Comparison of ENCODE assay signal across 26 cellular contexts in genomic region chr2:27596627-27597026, GRCh38. TPM values are rescaled to one million over a fixed set of nuclear protein-coding genes. Genes with fewer than 3 reads are reported as not detected.
DNase-seq lines count a peak whose midpoint lies in the region; ATAC-seq, FAIRE-seq and TF ChIP-seq lines count a peak whose summit lies in the region.
"Had no signal": no experiment of that assay in that cellular context is flagged by ENCODE, and none has a peak within 500 bp of the region (broad histone marks: within the 10 kb centered on the region; RNA-seq: fewer than 3 reads in every experiment).

No MANE protein-coding gene starts in this region.

- H3K4me1 ChIP-seq in suprapubic skin = no peaks in the 10 kb centered on the region
- H3K4me1 ChIP-seq: ascending aorta, psoas muscle had no signal

- no peak overlapping the region for H3K4me3 ChIP-seq in bronchial epithelial cell (ENCODE audit: low read depth, low read length)
- no peak overlapping the region for H3K4me3 ChIP-seq in suprapubic skin
- H3K4me3 ChIP-seq: ascending aorta, BLaER1, heart right ventricle, K562, psoas muscle had no signal

- no peak for DNase-seq in activated naive CD4-positive, alpha-beta T cell treated with anti-CD3 and anti-CD28 coated beads, Interleukin-2, amount 50 U/mL, for 72 hours (ENCODE audit: low spot score in 2 of 2)
- DNase-seq in HCEC 1CT (peak; percentile 50), bronchial epithelial cell (ENCODE audit: low read depth) (peak; percentile 61), suprapubic skin (ENCODE audit: low spot score in 2 of 2) (no peak), Ammon's horn (ENCODE audit: low spot score) (no peak)
- no peak for DNase-seq in naive thymus-derived CD8-positive, alpha-beta T cell
- DNase-seq in activated T-helper 2 cell treated with anti-CD3 and anti-CD28 coated beads, Interferon-gamma antibody, Interleukin-2, Interleukin-4, amounts not matched to agents 10 μg/mL and 5 μg/mL and 100 μg/mL, durations not matched to agents 14 hours and 24 hours and 36 hours (ENCODE audit: low spot score) = no peak
- DNase-seq: activated CD4-positive, alpha-beta T cell treated with anti-CD3 and anti-CD28 coated beads, Interleukin-2, amount 10 ng/mL, durations not matched to agents 24 days and 14 days; activated naive CD4-positive, alpha-beta T cell treated with anti-CD3 and anti-CD28 coated beads, Interleukin-2, amount 10 ng/mL, durations not matched to agents 7 days and 5 days; activated T-cell treated with anti-CD3 and anti-CD28 coated beads, Interleukin-2, amount 50 U/mL, for 48 hours; central memory CD4-positive, alpha-beta T cell; dermis blood vessel endothelial cell; heart right ventricle; MM.1S; NCI-H1436 treated with DMSO at 0.1 percent for 48 hours; NCI-H510A treated with DMSO at 0.1 percent for 48 hours; psoas muscle; small intestine; stimulated activated CD4-positive, alpha-beta T cell treated with anti-CD3 and anti-CD28 coated beads, Interleukin-1b, Interleukin-23, amount 100 ng/mL, for 48 hours had no signal

- intact Hi-C loops in activated T-helper 2 cell treated with anti-CD3 and anti-CD28 coated beads, Interferon-gamma antibody, Interleukin-2, Interleukin-4, amounts not matched to agents 10 μg/mL and 5 μg/mL and 100 μg/mL, durations not matched to agents 14 hours and 24 hours and 36 hours (cut with micrococcal nuclease) = no loop called here

- peaks cover 6% of the 10 kb centered on the region for H3K9me3 ChIP-seq in suprapubic skin

- H3K36me3 ChIP-seq in bronchial epithelial cell (ENCODE audit: control insufficient read depth, insufficient read depth, low read length) = peaks cover 2% of the 10 kb centered on the region
- peaks cover 24% of the 10 kb centered on the region for H3K36me3 ChIP-seq in suprapubic skin

- no peak for TF ChIP-seq POLR2A in suprapubic skin (IDR thresholded peaks at IDR 0.05)

- H3K36me3 Mint-ChIP-seq in activated naive CD4-positive, alpha-beta T cell treated with anti-CD3 and anti-CD28 coated beads, Interleukin-2, amount 50 U/mL, for 24 hours = peaks cover 39% of the 10 kb centered on the region
- peaks cover 33 to 40% of the 10 kb centered on the region in 2 donors for H3K36me3 Mint-ChIP-seq in activated naive CD4-positive, alpha-beta T cell treated with anti-CD3 and anti-CD28 coated beads, Interleukin-2, amount 50 U/mL, for 72 hours
- peaks cover 22 to 78% (median 65%) of the 10 kb centered on the region in 3 donors for H3K36me3 Mint-ChIP-seq in naive thymus-derived CD8-positive, alpha-beta T cell
- H3K36me3 Mint-ChIP-seq in activated T-helper 2 cell treated with anti-CD3 and anti-CD28 coated beads, Interferon-gamma antibody, Interleukin-2, Interleukin-4, amounts not matched to agents 10 μg/mL and 5 μg/mL and 100 μg/mL, durations not matched to agents 14 hours and 24 hours and 36 hours (ENCODE audit: low read depth) = peaks cover 81% of the 10 kb centered on the region

- TF ChIP-seq EP300 in suprapubic skin (IDR thresholded peaks at IDR 0.05) = no peak

- WGBS in suprapubic skin = 96% methylated on average over 1 of the region's 1 CpG

- POLR2A ChIA-PET in naive thymus-derived CD8-positive, alpha-beta T cell (lab: Charles Lee) = no interaction called here

- peaks cover 5% of the 10 kb centered on the region for H3K9me3 Mint-ChIP-seq in activated naive CD4-positive, alpha-beta T cell treated with anti-CD3 and anti-CD28 coated beads, Interleukin-2, amount 50 U/mL, for 24 hours
- H3K9me3 Mint-ChIP-seq in activated naive CD4-positive, alpha-beta T cell treated with anti-CD3 and anti-CD28 coated beads, Interleukin-2, amount 50 U/mL, for 72 hours = peaks cover 9 to 13% of the 10 kb centered on the region in 2 donors
- H3K9me3 Mint-ChIP-seq in naive thymus-derived CD8-positive, alpha-beta T cell = peaks cover 0 to 41% (median 9%) of the 10 kb centered on the region in 9 donors
- H3K9me3 Mint-ChIP-seq in activated T-helper 2 cell treated with anti-CD3 and anti-CD28 coated beads, Interferon-gamma antibody, Interleukin-2, Interleukin-4, amounts not matched to agents 10 μg/mL and 5 μg/mL and 100 μg/mL, durations not matched to agents 14 hours and 24 hours and 36 hours = peaks cover 35% of the 10 kb centered on the region
- H3K9me3 Mint-ChIP-seq: activated CD4-positive, alpha-beta T cell treated with anti-CD3 and anti-CD28 coated beads, Interleukin-2, amount 10 ng/mL, durations not matched to agents 24 days and 14 days had no signal

- H3K27me3 ChIP-seq in bronchial epithelial cell (ENCODE audit: control insufficient read depth, insufficient read depth, low read length) (no peaks in the 10 kb centered on the region), suprapubic skin (no peaks in the 10 kb centered on the region)
- H3K27me3 ChIP-seq: ascending aorta, BLaER1, heart right ventricle, neutrophil had no signal

- H3K4me1 Mint-ChIP-seq in activated naive CD4-positive, alpha-beta T cell treated with anti-CD3 and anti-CD28 coated beads, Interleukin-2, amount 50 U/mL, for 24 hours = peaks cover 44% of the 10 kb centered on the region
- H3K4me1 Mint-ChIP-seq in naive thymus-derived CD8-positive, alpha-beta T cell = peaks cover 19 to 47% (median 44%) of the 10 kb centered on the region in 4 donors
- H3K4me1 Mint-ChIP-seq in activated T-helper 2 cell treated with anti-CD3 and anti-CD28 coated beads, Interferon-gamma antibody, Interleukin-2, Interleukin-4, amounts not matched to agents 10 μg/mL and 5 μg/mL and 100 μg/mL, durations not matched to agents 14 hours and 24 hours and 36 hours (ENCODE audit: low read depth) = peaks cover 30% of the 10 kb centered on the region

- peak overlapping the region; percentile 12 for H3K27ac Mint-ChIP-seq in activated naive CD4-positive, alpha-beta T cell treated with anti-CD3 and anti-CD28 coated beads, Interleukin-2, amount 50 U/mL, for 24 hours
- H3K27ac Mint-ChIP-seq in activated naive CD4-positive, alpha-beta T cell treated with anti-CD3 and anti-CD28 coated beads, Interleukin-2, amount 50 U/mL, for 72 hours = peak overlapping the region in 1 of 2 donors; percentile 60
- peak overlapping the region in 7 of 10 donors; percentile 6 to 76 (median 59) for H3K27ac Mint-ChIP-seq in naive thymus-derived CD8-positive, alpha-beta T cell
- no peak overlapping the region for H3K27ac Mint-ChIP-seq in activated T-helper 2 cell treated with anti-CD3 and anti-CD28 coated beads, Interferon-gamma antibody, Interleukin-2, Interleukin-4, amounts not matched to agents 10 μg/mL and 5 μg/mL and 100 μg/mL, durations not matched to agents 14 hours and 24 hours and 36 hours
- H3K27ac Mint-ChIP-seq: activated CD4-positive, alpha-beta T cell treated with anti-CD3 and anti-CD28 coated beads, Interleukin-2, amount 10 ng/mL, durations not matched to agents 24 days and 14 days; activated naive CD4-positive, alpha-beta T cell treated with anti-CD3 and anti-CD28 coated beads, Interleukin-2, amount 10 ng/mL, durations not matched to agents 7 days and 5 days had no signal

- H3K27ac ChIP-seq in suprapubic skin = no peak overlapping the region
- H3K27ac ChIP-seq: ascending aorta, BLaER1, heart right ventricle, neutrophil, psoas muscle had no signal

- TF ChIP-seq CTCF in bronchial epithelial cell (IDR thresholded peaks at IDR 0.05; ENCODE audit: insufficient read depth, low read length, severe bottlenecking) (no peak), suprapubic skin (IDR thresholded peaks at IDR 0.05) (no peak)

- FAIRE-seq in bronchial epithelial cell (lab: Jason Lieb, UNC) = no peak
- FAIRE-seq: endothelial cell of umbilical vein, K562, RCC 7860, small intestine had no signal

- H3K4me3 Mint-ChIP-seq in activated naive CD4-positive, alpha-beta T cell treated with anti-CD3 and anti-CD28 coated beads, Interleukin-2, amount 50 U/mL, for 24 hours = no peak overlapping the region
- peak overlapping the region in 5 of 10 donors; percentile 4 to 70 (median 33) for H3K4me3 Mint-ChIP-seq in naive thymus-derived CD8-positive, alpha-beta T cell
- no peak overlapping the region for H3K4me3 Mint-ChIP-seq in activated T-helper 2 cell treated with anti-CD3 and anti-CD28 coated beads, Interferon-gamma antibody, Interleukin-2, Interleukin-4, amounts not matched to agents 10 μg/mL and 5 μg/mL and 100 μg/mL, durations not matched to agents 14 hours and 24 hours and 36 hours (ENCODE audit: low read depth)
- H3K4me3 Mint-ChIP-seq: activated CD4-positive, alpha-beta T cell treated with anti-CD3 and anti-CD28 coated beads, Interleukin-2, amount 10 ng/mL, durations not matched to agents 24 days and 14 days; activated naive CD4-positive, alpha-beta T cell treated with anti-CD3 and anti-CD28 coated beads, Interleukin-2, amount 10 ng/mL, durations not matched to agents 7 days and 5 days had no signal

- no peaks in the 10 kb centered on the region for H3K27me3 Mint-ChIP-seq in activated naive CD4-positive, alpha-beta T cell treated with anti-CD3 and anti-CD28 coated beads, Interleukin-2, amount 50 U/mL, for 24 hours
- H3K27me3 Mint-ChIP-seq in naive thymus-derived CD8-positive, alpha-beta T cell = no peaks in the 10 kb centered on the region
- no peaks in the 10 kb centered on the region for H3K27me3 Mint-ChIP-seq in activated T-helper 2 cell treated with anti-CD3 and anti-CD28 coated beads, Interferon-gamma antibody, Interleukin-2, Interleukin-4, amounts not matched to agents 10 μg/mL and 5 μg/mL and 100 μg/mL, durations not matched to agents 14 hours and 24 hours and 36 hours (ENCODE audit: low read depth)
- H3K27me3 Mint-ChIP-seq: activated CD4-positive, alpha-beta T cell treated with anti-CD3 and anti-CD28 coated beads, Interleukin-2, amount 10 ng/mL, durations not matched to agents 24 days and 14 days; activated naive CD4-positive, alpha-beta T cell treated with anti-CD3 and anti-CD28 coated beads, Interleukin-2, amount 10 ng/mL, durations not matched to agents 7 days and 5 days had no signal

- ATAC-seq in activated naive CD4-positive, alpha-beta T cell treated with anti-CD3 and anti-CD28 coated beads, Interleukin-2, amount 50 U/mL, for 72 hours = no peak
- no peak for ATAC-seq in naive thymus-derived CD8-positive, alpha-beta T cell
- ATAC-seq: heart right ventricle, K562, psoas muscle had no signal

RNA-seq across cellular contexts. Expression of gene ZNF512, which starts 13.8 kb away (rescaled TPM):
- total RNA-seq in activated naive CD4-positive, alpha-beta T cell treated with anti-CD3 and anti-CD28 coated beads, Interleukin-2, amount 50 U/mL, for 72 hours = 10 to 100 TPM; 38.0 to 40.6 TPM
- total RNA-seq in bronchial epithelial cell (6.4 and 7.4 TPM in 2 replicates), suprapubic skin (10 to 100 TPM in 3 of 4 donors, 1 to 10 TPM in 1; 8.1 to 23.5 (median 20.6) TPM)
- total RNA-seq in naive thymus-derived CD8-positive, alpha-beta T cell = 10 to 100 TPM; 68.1 to 73.5 TPM
- polyA plus RNA-seq in naive thymus-derived CD8-positive, alpha-beta T cell = 10 to 100 TPM; 35.3 to 58.9 (median 50.1) TPM
- total RNA-seq in activated T-helper 2 cell treated with anti-CD3 and anti-CD28 coated beads, Interferon-gamma antibody, Interleukin-2, Interleukin-4, amounts not matched to agents 10 μg/mL and 5 μg/mL and 100 μg/mL, durations not matched to agents 14 hours and 24 hours and 36 hours = 23.9 and 25.1 TPM in 2 replicates

RNA-seq across cellular contexts. Expression of gene CCDC121, which starts 32.2 kb away (rescaled TPM):
- under 1 TPM in 1 of 2 donors, not detected in 1; 0.19 TPM for total RNA-seq in activated naive CD4-positive, alpha-beta T cell treated with anti-CD3 and anti-CD28 coated beads, Interleukin-2, amount 50 U/mL, for 72 hours
- total RNA-seq in bronchial epithelial cell (0.79 and 0.90 TPM in 2 replicates), suprapubic skin (1 to 10 TPM; 1.2 to 3.9 (median 3.0) TPM)
- 1 to 10 TPM; 1.6 to 1.8 TPM for total RNA-seq in naive thymus-derived CD8-positive, alpha-beta T cell
- 1 to 10 TPM in 1 of 3 donors, under 1 TPM in 2; 0.38 to 1.8 (median 0.99) TPM for polyA plus RNA-seq in naive thymus-derived CD8-positive, alpha-beta T cell
- 0.57 and 0.73 TPM in 2 replicates for total RNA-seq in activated T-helper 2 cell treated with anti-CD3 and anti-CD28 coated beads, Interferon-gamma antibody, Interleukin-2, Interleukin-4, amounts not matched to agents 10 μg/mL and 5 μg/mL and 100 μg/mL, durations not matched to agents 14 hours and 24 hours and 36 hours

RNA-seq across cellular contexts. Expression of gene GPN1, which starts 32.2 kb away (rescaled TPM):
- 10 to 100 TPM; 38.9 to 43.0 TPM for total RNA-seq in activated naive CD4-positive, alpha-beta T cell treated with anti-CD3 and anti-CD28 coated beads, Interleukin-2, amount 50 U/mL, for 72 hours
- 31.7 and 47.9 TPM in 2 replicates for total RNA-seq in bronchial epithelial cell
- 10 to 100 TPM; 26.4 to 27.1 TPM for total RNA-seq in naive thymus-derived CD8-positive, alpha-beta T cell
- polyA plus RNA-seq in naive thymus-derived CD8-positive, alpha-beta T cell = 10 to 100 TPM; 57.1 to 70.4 (median 61.3) TPM
- total RNA-seq in suprapubic skin = 10 to 100 TPM; 21.0 to 30.5 (median 24.2) TPM
- total RNA-seq in activated T-helper 2 cell treated with anti-CD3 and anti-CD28 coated beads, Interferon-gamma antibody, Interleukin-2, Interleukin-4, amounts not matched to agents 10 μg/mL and 5 μg/mL and 100 μg/mL, durations not matched to agents 14 hours and 24 hours and 36 hours = 54.3 and 55.9 TPM in 2 replicates

Comparison
In these comparisons a context has a peak if more than half of its experiments do, and no peak if none do; other contexts are left out.
1. DNase-seq: peak in HCEC 1CT (single experiment) and bronchial epithelial cell (single experiment); none in activated naive CD4-positive, alpha-beta T cell treated with anti-CD3 and anti-CD28 coated beads, Interleukin-2, amount 50 U/mL, for 72 hours (0 of 2), naive thymus-derived CD8-positive, alpha-beta T cell (0 of 10), suprapubic skin (0 of 2), Ammon's horn (single experiment) and activated T-helper 2 cell treated with anti-CD3 and anti-CD28 coated beads, Interferon-gamma antibody, Interleukin-2, Interleukin-4, amounts not matched to agents 10 μg/mL and 5 μg/mL and 100 μg/mL, durations not matched to agents 14 hours and 24 hours and 36 hours (single experiment).